12 cellular contexts compared by ENCODE assay signal in the genomic region with DNA sequence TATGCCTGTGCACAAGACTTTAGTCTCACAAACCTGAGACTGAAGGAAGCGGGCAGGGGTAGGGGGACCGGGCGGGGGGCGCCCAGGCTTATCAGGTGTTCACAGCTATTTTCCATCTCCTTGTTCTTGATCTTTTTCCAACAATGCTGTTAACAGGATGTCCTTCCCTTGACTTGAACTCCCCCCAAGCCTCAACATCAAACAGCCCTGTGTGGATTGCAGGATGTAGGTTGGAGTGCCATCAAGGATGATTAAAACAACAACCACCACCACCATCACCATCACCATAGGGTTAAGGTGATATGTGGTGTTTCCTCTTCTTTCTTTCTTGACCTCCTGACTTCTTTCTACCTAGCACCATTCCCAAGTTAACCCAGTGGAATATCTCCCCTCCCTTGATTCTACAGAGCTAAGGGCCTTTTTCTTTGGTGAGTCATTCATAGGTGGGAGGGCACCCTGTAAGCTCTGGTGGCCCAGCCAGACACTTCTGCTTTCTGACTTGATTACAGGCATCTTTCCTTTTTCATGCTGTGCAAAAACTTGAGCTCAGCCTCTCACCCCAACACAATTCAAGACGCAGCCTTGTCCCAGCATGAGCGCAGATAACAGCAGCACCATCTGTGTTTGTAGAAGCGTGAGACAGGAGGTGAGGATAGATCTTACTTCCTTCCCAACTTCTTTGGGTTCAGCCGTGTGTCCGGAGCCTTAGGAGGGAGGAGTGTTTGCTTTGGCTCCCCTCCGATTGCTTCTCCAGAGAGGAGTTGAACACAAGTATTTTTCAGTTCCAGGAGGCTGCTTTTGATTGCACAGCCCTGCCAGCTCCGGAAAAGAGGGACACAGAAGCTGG. TPM values are rescaled to one million over a fixed set of nuclear protein-coding genes. Genes with fewer than 3 reads are reported as not detected.
DNase-seq lines count a peak whose midpoint lies in the region; ATAC-seq, FAIRE-seq and TF ChIP-seq lines count a peak whose summit lies in the region.
"Had no signal": no experiment of that assay in that cellular context is flagged by ENCODE, and none has a peak within 500 bp of the region (broad histone marks: within the 10 kb centered on the region; RNA-seq: fewer than 3 reads in every experiment).

No MANE protein-coding gene starts in this region.

- TF ChIP-seq EP300 in HepG2 (IDR thresholded peaks at IDR 0.05; ENCODE audit: low read depth in 2 of 2, low read length in 2 of 2) (no peak), HepG2 (CRISPR knock-in tag; IDR thresholded peaks at IDR 0.05; ENCODE audit: borderline replicate concordance) (no peak)

- TF ChIP-seq POLR2A in right lobe of liver (IDR thresholded peaks at IDR 0.05), result no peak
- TF ChIP-seq POLR2A in HepG2 (IDR thresholded peaks at IDR 0.05; ENCODE audit: insufficient read depth in 1 of 2, low read depth in 2 of 2, low read length in 2 of 2), result no peak

- H3K4me2 ChIP-seq in HepG2 (ENCODE audit: low read depth, low read length), result no peak overlapping the region

- no peaks in the 10 kb centered on the region for H3K9me3 ChIP-seq in right lobe of liver
- no peaks in the 10 kb centered on the region for H3K9me3 ChIP-seq in HepG2 (ENCODE audit: low read length)

- ATAC-seq in right lobe of liver (peak; percentile 22 to 49 (median 42)), HepG2 (no peak), HG03354 (IDR thresholded peaks at IDR 0.05; ENCODE audit: poor library complexity, severe bottlenecking, unreplicated experiment) (no peak), GM21515 (IDR thresholded peaks at IDR 0.05; ENCODE audit: unreplicated experiment) (no peak)

- TF ChIP-seq CTCF in right lobe of liver (IDR thresholded peaks at IDR 0.05) (no peak), HepG2 (CRISPR knock-in tag; IDR thresholded peaks at IDR 0.05) (no peak), epithelial cell of esophagus (IDR thresholded peaks at IDR 0.05; ENCODE audit: insufficient read depth, low read depth, low read length, missing control alignments) (no peak)

- no TSS peak for BruUV-seq in HepG2 (replicated peaks; lab: Mats Ljungman, UMichigan)

- H3K9ac ChIP-seq in HepG2 (ENCODE audit: insufficient read depth, low read depth, low read length), result no peak overlapping the region

- FAIRE-seq in HepG2 (lab: Jason Lieb, UNC), result no peak

- POLR2A ChIA-PET in HepG2 (lab: Yijun Ruan, JAX), result interaction anchor here (1.1 to 1.9 kb wide), 2 partner anchors 18 to 46 kb away, joined by 3 to 4 read pairs; no protein-coding TSS in a partner anchor

- H3K4me3 ChIP-seq in right lobe of liver (no peak overlapping the region), HepG2 (replicated peaks in 1 of 3; ENCODE audit: insufficient read depth in 1 of 3, low read depth in 2 of 3, low read length in 3 of 3) (no peak overlapping the region), epithelial cell of esophagus (ENCODE audit: low read length) (no peak overlapping the region)

- no peaks in the 10 kb centered on the region for H3K27me3 ChIP-seq in right lobe of liver
- no peaks in the 10 kb centered on the region for H3K27me3 ChIP-seq in HepG2 (ENCODE audit: control insufficient read depth in 1 of 2, insufficient read depth in 2 of 2, low read length in 2 of 2)

- H4K20me1 ChIP-seq in HepG2 (ENCODE audit: insufficient read depth, low read length), result no peaks in the 10 kb centered on the region

- 43% methylated on average over 7 of the region's 11 CpGs for WGBS in right lobe of liver (ENCODE audit: insufficient coverage, low coverage, low lambda C conversion rate, missing lambda C conversion rate)
- WGBS in HepG2 (ENCODE audit: low lambda C conversion rate), result 91% methylated on average over 11 of the region's 11 CpGs

- CTCF ChIA-PET in HepG2 (lab: Yijun Ruan, JAX; ENCODE audit: low intra/inter-chr PET ratio, low total read pairs), result no interaction called here

- no peak overlapping the region for H2AFZ ChIP-seq in HepG2 (ENCODE audit: low read length)

- H3K27ac ChIP-seq in right lobe of liver, result no peak overlapping the region
- no peak overlapping the region for H3K27ac ChIP-seq in HepG2 (ENCODE audit: extremely low read length, insufficient read depth, low read length)

- H3K79me2 ChIP-seq in HepG2 (ENCODE audit: insufficient read depth, low read length), result peaks cover 3% of the 10 kb centered on the region

- no peak for TF ChIP-seq RAD21 in HepG2 (CRISPR knock-in tag; IDR thresholded peaks at IDR 0.05)

- intact Hi-C loops in right lobe of liver (cut with DNase I) (no loop called here), HepG2 (cut with micrococcal nuclease; ENCODE audit: unreplicated experiment) (no loop called here)

- in situ Hi-C loops in HepG2 (cut with HindIII; ENCODE audit: extremely low pct_ligation_motif_present, low pct_unique_long_range_greater_than_20kb), result no loop called here

- H3K4me1 ChIP-seq in right lobe of liver (peaks cover 0 to 19% (median 2%) of the 10 kb centered on the region in 4 donors), HepG2 (ENCODE audit: insufficient read depth, low read length) (peaks cover 69% of the 10 kb centered on the region)

- no peaks in the 10 kb centered on the region for H3K36me3 ChIP-seq in right lobe of liver
- H3K36me3 ChIP-seq in HepG2 (replicated peaks in 1 of 2; ENCODE audit: control insufficient read depth in 1 of 2, insufficient read depth in 2 of 2, low read length in 2 of 2), result no peaks in the 10 kb centered on the region

- DNase-seq in right lobe of liver (no peak), HepG2 (ENCODE audit: low spot score) (no peak), epithelial cell of esophagus (ENCODE audit: low read depth) (peak; percentile 6), lung microvascular endothelial cell (ENCODE audit: low read depth in 2 of 2) (peak; percentile 2 to 69), NCI-H1092 treated with DMSO at 0.1 percent for 48 hours (lab: John Stamatoyannopoulos, UW) (no peak)
- DNase-seq in stimulated activated naive CD4-positive, alpha-beta T cell treated with Interleukin-2 at 50 U/mL for 16 hours (lab: John Stamatoyannopoulos, UW), result no peak
- DNase-seq: 8988T; activated CD8-positive, alpha-beta memory T cell treated with anti-CD3 and anti-CD28 coated beads, Interleukin-2, amount 50 U/mL, for 4 hours; MM.1S; NCI-H774 had no signal

RNA-seq across cellular contexts. Expression of a gene that starts 26.8 kb away (rescaled TPM):
- 10 to 100 TPM; 17.0 to 42.8 (median 27.8) TPM for total RNA-seq in right lobe of liver
- 5.5 and 9.9 TPM in 2 replicates for total RNA-seq in HepG2 (2016; rRNA removed; fragmentation: Illumina TruSeq; extraction: Trizol)
- 7.3 and 7.4 TPM in 2 replicates for total RNA-seq in HepG2 (2016; cell fraction: cytosol; rRNA removed; fragmentation: Illumina TruSeq; extraction: Trizol; ENCODE audit: low read depth)
- total RNA-seq in HepG2 (2016; cell fraction: insoluble cytoplasmic fraction; rRNA removed; fragmentation: Illumina TruSeq; extraction: Trizol), result 5.0 and 9.9 TPM in 2 replicates
- total RNA-seq in HepG2 (2016; cell fraction: membrane; rRNA removed; fragmentation: Illumina TruSeq; extraction: Trizol), result 4.0 TPM in 2 replicates
- total RNA-seq in HepG2 (2016; cell fraction: nucleus; rRNA removed; fragmentation: Illumina TruSeq; extraction: Trizol), result 10.9 and 16.4 TPM in 2 replicates
- 10.5 and 10.8 TPM in 2 replicates for polyA plus RNA-seq in HepG2 (2011; rRNA removed)
- polyA plus RNA-seq in HepG2 (2011; cell fraction: cytosol; rRNA removed), result 7.4 and 9.1 TPM in 2 replicates
- 8.0 and 8.1 TPM in 2 replicates for polyA plus RNA-seq in HepG2 (2011; cell fraction: nucleus; rRNA removed)
- polyA plus RNA-seq in HepG2 (2012), result 5.6 and 6.4 TPM in 2 replicates
- 0.65 and 1.3 TPM in 2 replicates for polyA plus RNA-seq in HepG2 (2016; cell fraction: cytosol; fragmentation: Illumina TruSeq; extraction: Trizol; ENCODE audit: low read depth)
- polyA plus RNA-seq in HepG2 (2016; cell fraction: insoluble cytoplasmic fraction; fragmentation: Illumina TruSeq; extraction: Trizol; ENCODE audit: low read depth), result 4.2 and 5.4 TPM in 2 replicates
- polyA plus RNA-seq in HepG2 (2016; cell fraction: membrane; fragmentation: Illumina TruSeq; extraction: Trizol; ENCODE audit: low read depth), result 1.6 and 1.8 TPM in 2 replicates
- polyA plus RNA-seq in HepG2 (2016; cell fraction: nucleus; fragmentation: Illumina TruSeq; extraction: Trizol; ENCODE audit: insufficient read depth, low read depth), result 10.5 and 14.8 TPM in 2 replicates
- 13.9 and 28.4 TPM in 2 replicates for polyA minus RNA-seq in HepG2 (2011; rRNA and poly(A)+ RNA removed; ENCODE audit: low replicate concordance)
- polyA minus RNA-seq in HepG2 (2011; cell fraction: cytosol; rRNA and poly(A)+ RNA removed), result 9.8 and 11.6 TPM in 2 replicates
- polyA minus RNA-seq in HepG2 (2011; cell fraction: nucleus; rRNA and poly(A)+ RNA removed), result 15.9 and 16.5 TPM in 2 replicates
- total RNA-seq in lung microvascular endothelial cell, result 0.79 and 1.3 TPM in 2 replicates

RNA-seq across cellular contexts. Expression of a gene that starts 55.5 kb away (rescaled TPM):
- total RNA-seq in right lobe of liver, result 10 to 100 TPM in 5 of 6 experiments, 1 to 10 TPM in 1; 7.9 to 31.5 (median 20.1) TPM
- total RNA-seq in HepG2 (2016; rRNA removed; fragmentation: Illumina TruSeq; extraction: Trizol), result 21.5 and 27.3 TPM in 2 replicates
- total RNA-seq in HepG2 (2016; cell fraction: cytosol; rRNA removed; fragmentation: Illumina TruSeq; extraction: Trizol; ENCODE audit: low read depth), result 16.0 and 22.3 TPM in 2 replicates
- 21.0 and 26.7 TPM in 2 replicates for total RNA-seq in HepG2 (2016; cell fraction: insoluble cytoplasmic fraction; rRNA removed; fragmentation: Illumina TruSeq; extraction: Trizol)
- total RNA-seq in HepG2 (2016; cell fraction: membrane; rRNA removed; fragmentation: Illumina TruSeq; extraction: Trizol), result 22.9 and 30.8 TPM in 2 replicates
- total RNA-seq in HepG2 (2016; cell fraction: nucleus; rRNA removed; fragmentation: Illumina TruSeq; extraction: Trizol), result 20.8 and 22.6 TPM in 2 replicates
- polyA plus RNA-seq in HepG2 (2011; rRNA removed), result 32.3 and 34.7 TPM in 2 replicates
- 26.1 and 37.7 TPM in 2 replicates for polyA plus RNA-seq in HepG2 (2011; cell fraction: cytosol; rRNA removed)
- 5.1 and 9.0 TPM in 2 replicates for polyA plus RNA-seq in HepG2 (2011; cell fraction: nucleus; rRNA removed)
- 25.0 and 31.3 TPM in 2 replicates for polyA plus RNA-seq in HepG2 (2012)
- polyA plus RNA-seq in HepG2 (2016; cell fraction: cytosol; fragmentation: Illumina TruSeq; extraction: Trizol; ENCODE audit: low read depth), result 30.9 and 48.9 TPM in 2 replicates
- polyA plus RNA-seq in HepG2 (2016; cell fraction: insoluble cytoplasmic fraction; fragmentation: Illumina TruSeq; extraction: Trizol; ENCODE audit: low read depth), result 45.2 and 45.6 TPM in 2 replicates
- 42.1 and 53.5 TPM in 2 replicates for polyA plus RNA-seq in HepG2 (2016; cell fraction: membrane; fragmentation: Illumina TruSeq; extraction: Trizol; ENCODE audit: low read depth)
- polyA plus RNA-seq in HepG2 (2016; cell fraction: nucleus; fragmentation: Illumina TruSeq; extraction: Trizol; ENCODE audit: insufficient read depth, low read depth), result 59.5 and 64.5 TPM in 2 replicates
- 20.1 and 27.6 TPM in 2 replicates for polyA minus RNA-seq in HepG2 (2011; rRNA and poly(A)+ RNA removed; ENCODE audit: low replicate concordance)
- polyA minus RNA-seq in HepG2 (2011; cell fraction: cytosol; rRNA and poly(A)+ RNA removed), result 7.5 and 9.6 TPM in 2 replicates
- 7.2 and 9.6 TPM in 2 replicates for polyA minus RNA-seq in HepG2 (2011; cell fraction: nucleus; rRNA and poly(A)+ RNA removed)
- total RNA-seq in lung microvascular endothelial cell, result 5.0 TPM in 2 replicates

RNA-seq across cellular contexts. Expression of a gene that starts 55.8 kb away (rescaled TPM):
- total RNA-seq in right lobe of liver (10 to 100 TPM in 4 of 6 experiments, 1 to 10 TPM in 2; 7.4 to 13.8 (median 11.9) TPM), HepG2 (2016; rRNA removed; fragmentation: Illumina TruSeq; extraction: Trizol) (18.8 and 22.0 TPM in 2 replicates), lung microvascular endothelial cell (20.0 and 20.4 TPM in 2 replicates)
- 11.0 and 13.0 TPM in 2 replicates for total RNA-seq in HepG2 (2016; cell fraction: cytosol; rRNA removed; fragmentation: Illumina TruSeq; extraction: Trizol; ENCODE audit: low read depth)
- total RNA-seq in HepG2 (2016; cell fraction: insoluble cytoplasmic fraction; rRNA removed; fragmentation: Illumina TruSeq; extraction: Trizol), result 18.4 and 19.9 TPM in 2 replicates
- total RNA-seq in HepG2 (2016; cell fraction: membrane; rRNA removed; fragmentation: Illumina TruSeq; extraction: Trizol), result 15.7 and 19.1 TPM in 2 replicates
- 48.7 and 50.9 TPM in 2 replicates for total RNA-seq in HepG2 (2016; cell fraction: nucleus; rRNA removed; fragmentation: Illumina TruSeq; extraction: Trizol)
- polyA plus RNA-seq in HepG2 (2011; rRNA removed), result 9.5 and 11.8 TPM in 2 replicates
- 7.3 and 8.3 TPM in 2 replicates for polyA plus RNA-seq in HepG2 (2011; cell fraction: cytosol; rRNA removed)
- polyA plus RNA-seq in HepG2 (2011; cell fraction: nucleus; rRNA removed), result 11.3 and 11.7 TPM in 2 replicates
- 10.1 and 11.0 TPM in 2 replicates for polyA plus RNA-seq in HepG2 (2012)
- 5.1 and 5.9 TPM in 2 replicates for polyA plus RNA-seq in HepG2 (2016; cell fraction: cytosol; fragmentation: Illumina TruSeq; extraction: Trizol; ENCODE audit: low read depth)
- 23.6 and 26.9 TPM in 2 replicates for polyA plus RNA-seq in HepG2 (2016; cell fraction: insoluble cytoplasmic fraction; fragmentation: Illumina TruSeq; extraction: Trizol; ENCODE audit: low read depth)
- polyA plus RNA-seq in HepG2 (2016; cell fraction: membrane; fragmentation: Illumina TruSeq; extraction: Trizol; ENCODE audit: low read depth), result 15.3 and 15.6 TPM in 2 replicates
- polyA plus RNA-seq in HepG2 (2016; cell fraction: nucleus; fragmentation: Illumina TruSeq; extraction: Trizol; ENCODE audit: insufficient read depth, low read depth), result 18.3 and 22.1 TPM in 2 replicates
- 29.7 and 74.9 TPM in 2 replicates for polyA minus RNA-seq in HepG2 (2011; rRNA and poly(A)+ RNA removed; ENCODE audit: low replicate concordance)
- polyA minus RNA-seq in HepG2 (2011; cell fraction: cytosol; rRNA and poly(A)+ RNA removed), result 13.5 and 18.4 TPM in 2 replicates
- polyA minus RNA-seq in HepG2 (2011; cell fraction: nucleus; rRNA and poly(A)+ RNA removed), result 88.6 and 109 TPM in 2 replicates

Comparison
In these comparisons a context has a peak if more than half of its experiments do, and no peak if none do; other contexts are left out.
1. ATAC-seq: peak in right lobe of liver (4 of 4); none in HepG2 (single experiment), HG03354 (single experiment) and GM21515 (single experiment).
2. DNase-seq: peak in epithelial cell of esophagus (single experiment) and lung microvascular endothelial cell (2 of 2); none in right lobe of liver (0 of 3), HepG2 (single experiment), NCI-H1092 treated with DMSO at 0.1 percent for 48 hours (single experiment) and stimulated activated naive CD4-positive, alpha-beta T cell treated with Interleukin-2 at 50 U/mL for 16 hours (single experiment).